23 cellular contexts compared by ENCODE assay signal in genomic region chr15:101353240-101353639, GRCh38.
"Had no signal": no experiment of that assay in that cellular context is flagged by ENCODE, and none has a peak within 500 bp of the region (broad histone marks: within the 10 kb centered on the region; RNA-seq: fewer than 3 reads in every experiment).

No MANE protein-coding gene starts in this region.

- H3K9me3 Mint-ChIP-seq: IgD-negative memory B cell had no signal

- H3K9me3 ChIP-seq: SJCRH30 had no signal

- H3K9ac ChIP-seq: KMS-11 had no signal

- H3K27ac ChIP-seq: KMS-11, SJCRH30 had no signal

- H3K36me3 ChIP-seq: SJCRH30 had no signal

- H3K4me2 ChIP-seq: KMS-11 had no signal

- H3K4me3 ChIP-seq: K562, SJCRH30 had no signal

- FAIRE-seq: HepG2, K562, RCC 7860 had no signal

- DNase-seq: Kasumi-1, MV-4-11, NCI-H1048, NCI-H1105, NCI-H1436 treated with DMSO at 0.1 percent for 48 hours, NCI-H1694, NCI-H187 treated with DMSO at 0.1 percent for 48 hours, NCI-H2029 treated with DMSO at 0.1 percent for 48 hours, NCI-H2171 treated with DMSO at 0.1 percent for 48 hours, NCI-H345, NCI-H446 treated with DMSO at 0.1 percent for 48 hours, NCI-H510A treated with DMSO at 0.1 percent for 48 hours, NCI-H526, NCI-H82, RPMI8226, SHP77 had no signal

- H3K27ac Mint-ChIP-seq: IgD-negative memory B cell had no signal

- H3K4me3 Mint-ChIP-seq: IgD-negative memory B cell had no signal

- H3K4me1 Mint-ChIP-seq: IgD-negative memory B cell had no signal

- ATAC-seq: HepG2, K562, SK-N-SH treated with all-trans-retinoic acid at 6 μM for 48 hours had no signal
